18 cellular contexts compared by ENCODE assay signal in the genomic region with DNA sequence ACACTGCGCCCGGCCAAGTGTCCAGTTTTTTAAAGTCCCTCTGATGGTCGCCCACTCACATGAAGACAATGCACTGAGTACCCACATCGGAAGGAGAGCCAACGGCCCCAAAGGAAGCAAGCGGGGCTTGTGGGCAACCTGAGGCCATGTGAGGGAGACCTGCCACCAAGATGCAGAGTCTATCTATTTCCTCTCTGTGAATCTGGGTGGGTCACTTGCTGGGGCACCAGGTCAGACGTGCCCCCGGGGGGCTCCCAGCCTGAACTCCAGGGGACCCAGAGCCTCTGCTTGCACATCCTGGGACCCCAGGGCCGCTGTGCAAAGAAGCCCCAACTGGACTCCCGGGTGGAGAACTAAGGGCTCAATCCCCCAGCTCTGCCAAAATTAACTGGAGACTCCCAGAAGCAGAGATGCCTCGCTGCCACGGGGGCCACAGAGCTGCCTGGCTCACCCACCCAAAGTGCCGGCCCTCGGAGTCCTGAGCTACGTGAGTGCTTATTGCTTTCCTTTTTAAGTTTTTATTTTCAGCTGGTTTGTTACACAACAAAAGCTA.
DNase-seq lines count a peak whose midpoint lies in the region; TF ChIP-seq lines count a peak whose summit lies in the region.
"Had no signal": no experiment of that assay in that cellular context is flagged by ENCODE, and none has a peak within 500 bp of the region (broad histone marks: within the 10 kb centered on the region; RNA-seq: fewer than 3 reads in every experiment).

No MANE protein-coding gene starts in this region.

- TF ChIP-seq CTCF in esophagus muscularis mucosa (IDR thresholded peaks at IDR 0.05), result no peak
- no peak for TF ChIP-seq CTCF in endodermal cell (conservative IDR thresholded peaks at IDR 0.05)

- H3K27ac Mint-ChIP-seq in endodermal cell, result no peak overlapping the region
- H3K27ac Mint-ChIP-seq: CD14-positive monocyte, HFFc6, IgD-negative memory B cell had no signal

- peak; percentile 28 for DNase-seq in activated CD8-positive, alpha-beta memory T cell treated with anti-CD3 and anti-CD28 coated beads for 24 hours
- no peak for DNase-seq in activated CD8-positive, alpha-beta memory T cell treated with anti-CD3 and anti-CD28 coated beads, Interleukin-2, amount 50 U/mL, for 4 hours
- DNase-seq in esophagus muscularis mucosa (ENCODE audit: extremely low spot score) (peak; percentile 78), posterior vena cava (ENCODE audit: low spot score) (peak; percentile 62), HUDEP-2 (lab: John Stamatoyannopoulos, UW; ENCODE audit: unreplicated experiment in 76 of 76) (no peak), endodermal cell (no peak), NCI-H1930 (lab: John Stamatoyannopoulos, UW) (no peak)
- DNase-seq: AML-193; CD4-positive, alpha-beta memory T cell; DMS153; DMS79; GDM1; GM23248; HFFc6 had no signal

- no peak overlapping the region for H3K9ac ChIP-seq in endodermal cell (ENCODE audit: extremely low read depth, low read length, poor library complexity, severe bottlenecking)
- H3K9ac ChIP-seq: GM23248 had no signal

- H3K27me3 Mint-ChIP-seq in endodermal cell (ENCODE audit: insufficient read depth), result peaks cover 19% of the 10 kb centered on the region

- peaks cover 0 to 68% (median 10%) of the 10 kb centered on the region in 4 donors for H3K27me3 ChIP-seq in esophagus muscularis mucosa
- peaks cover 32% of the 10 kb centered on the region for H3K27me3 ChIP-seq in endodermal cell (ENCODE audit: control insufficient read depth, insufficient read depth, low read length, poor library complexity, severe bottlenecking)

- no peak overlapping the region for H3K27ac ChIP-seq in esophagus muscularis mucosa (replicated peaks in 1 of 4)
- no peak overlapping the region for H3K27ac ChIP-seq in endodermal cell (ENCODE audit: low read depth, low read length)
- H3K27ac ChIP-seq: 22Rv1, A549, GM23248 had no signal

- H3K9me3 Mint-ChIP-seq in endodermal cell, result no peaks in the 10 kb centered on the region
- H3K9me3 Mint-ChIP-seq: CD4-positive, alpha-beta memory T cell; IgD-negative memory B cell had no signal

- H3K36me3 ChIP-seq in esophagus muscularis mucosa (no peaks in the 10 kb centered on the region), endodermal cell (ENCODE audit: control insufficient read depth, insufficient read depth, low read length) (no peaks in the 10 kb centered on the region)

- H3K4me1 ChIP-seq in esophagus muscularis mucosa (peaks cover 4 to 15% (median 7%) of the 10 kb centered on the region in 4 donors), endodermal cell (ENCODE audit: control insufficient read depth, insufficient read depth, low read length) (no peaks in the 10 kb centered on the region)
- H3K4me1 ChIP-seq: A549 had no signal

- 92% methylated on average over 15 of the region's 15 CpGs for WGBS in esophagus muscularis mucosa
- WGBS in endodermal cell (ENCODE audit: insufficient coverage in 1 of 2, insufficient read length in 1 of 2), 2 experiments, result 90 to 96% methylated on average over 9 to 15 of the region's 15 CpGs

- no peaks in the 10 kb centered on the region for H3K4me1 Mint-ChIP-seq in endodermal cell

- intact Hi-C loops in esophagus muscularis mucosa (cut with DNase I) (no loop called here), posterior vena cava (cut with DNase I) (no loop called here)

- no peaks in the 10 kb centered on the region for H3K36me3 Mint-ChIP-seq in endodermal cell (ENCODE audit: low read depth)
- H3K36me3 Mint-ChIP-seq: CD14-positive monocyte; CD4-positive, alpha-beta memory T cell; IgD-negative memory B cell had no signal

- no peaks in the 10 kb centered on the region for H3K9me3 ChIP-seq in esophagus muscularis mucosa
- no peaks in the 10 kb centered on the region for H3K9me3 ChIP-seq in endodermal cell (ENCODE audit: control insufficient read depth, low read length)
- H3K9me3 ChIP-seq: A549 had no signal

- TF ChIP-seq POLR2A in esophagus muscularis mucosa (IDR thresholded peaks at IDR 0.05; ENCODE audit: low read depth), result no peak

- TF ChIP-seq EP300 in esophagus muscularis mucosa (IDR thresholded peaks at IDR 0.05), result no peak

- H3K4me3 ChIP-seq in esophagus muscularis mucosa (no peak overlapping the region), endodermal cell (ENCODE audit: low read length) (no peak overlapping the region)
- H3K4me3 ChIP-seq: A549, GM23248 had no signal

- H3K4me3 Mint-ChIP-seq in endodermal cell, result no peak overlapping the region
- H3K4me3 Mint-ChIP-seq: CD14-positive monocyte, HFFc6, IgD-negative memory B cell had no signal

Comparison
In these comparisons a context has a peak if more than half of its experiments do, and no peak if none do; other contexts are left out.
1. DNase-seq: peak in activated CD8-positive, alpha-beta memory T cell treated with anti-CD3 and anti-CD28 coated beads for 24 hours (single experiment), esophagus muscularis mucosa (single experiment) and posterior vena cava (single experiment); none in activated CD8-positive, alpha-beta memory T cell treated with anti-CD3 and anti-CD28 coated beads, Interleukin-2, amount 50 U/mL, for 4 hours (single experiment), HUDEP-2 (0 of 76), endodermal cell (single experiment) and NCI-H1930 (0 of 2).